ENCODE assay signal across 8 cellular contexts in the genomic region with DNA sequence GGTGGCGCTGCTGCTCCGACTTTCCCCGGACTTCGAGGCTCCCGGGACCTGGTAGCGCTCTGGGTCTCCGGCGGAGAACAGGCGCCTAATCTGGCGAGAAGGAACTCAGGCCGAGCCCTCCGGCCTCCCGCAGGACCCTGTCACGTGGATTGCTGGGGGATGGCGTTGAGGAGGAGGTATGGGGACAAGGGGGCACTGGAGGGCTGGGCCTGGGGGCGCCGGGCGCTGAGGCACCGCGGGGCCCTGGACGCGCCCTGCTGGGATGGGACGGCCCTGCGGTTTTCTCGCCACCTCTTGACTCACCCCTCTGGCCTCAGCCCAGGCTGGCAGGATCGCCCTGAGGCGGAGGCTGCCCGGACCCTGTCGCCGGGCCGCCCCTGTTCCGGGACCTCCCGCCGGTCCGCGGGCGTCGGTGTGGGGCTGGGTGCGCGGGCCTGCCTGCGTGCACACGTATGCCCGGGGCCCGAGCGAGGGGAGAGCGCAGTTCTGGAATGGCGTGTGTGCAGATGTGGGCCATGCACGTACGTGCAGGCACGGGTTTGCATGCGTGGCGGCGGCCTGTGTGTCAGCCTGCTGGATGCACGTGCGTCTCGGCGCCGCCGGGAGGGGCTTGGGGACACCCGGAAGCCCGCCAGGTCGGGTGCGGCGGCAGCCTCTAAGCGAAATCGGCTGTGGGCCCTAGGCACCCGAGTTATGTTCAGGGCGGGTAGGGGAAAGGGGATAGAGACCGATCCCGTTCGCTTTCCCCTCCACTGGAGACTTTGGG. TPM values are rescaled to one million over a fixed set of nuclear protein-coding genes. Genes with fewer than 3 reads are reported as not detected.
A peak's percentile ranks its signal among the peaks of the same experiment; 100 is the strongest.
DNase-seq lines count a peak whose midpoint lies in the region; ATAC-seq and TF ChIP-seq lines count a peak whose summit lies in the region.

No MANE protein-coding gene starts in this region.

- DNase-seq in DMS79 (lab: John Stamatoyannopoulos, UW): peak; percentile 0
- DNase-seq in T1000 (lab: John Stamatoyannopoulos, UW): peak; percentile 56
- peak; percentile 59 for DNase-seq in astrocyte of the spinal cord (ENCODE audit: low read depth, low spot score)
- peak; percentile 65 for DNase-seq in smooth muscle cell (lab: John Stamatoyannopoulos, UW; ENCODE audit: unreplicated experiment)
- DNase-seq in inferior parietal cortex (ENCODE audit: extremely low spot score): no peak

- no peaks in the 10 kb centered on the region for H3F3A ChIP-seq in smooth muscle cell (ENCODE audit: low read depth)

- peaks cover 56% of the 10 kb centered on the region for H3K79me2 ChIP-seq in smooth muscle cell (ENCODE audit: low read depth)

- TF ChIP-seq RAD21 in Ishikawa (IDR thresholded peaks at IDR 0.05; ENCODE audit: low read depth): peak; percentile 9; the same call in 1 of the 2 replicates

- TF ChIP-seq EP300 in Ishikawa (IDR thresholded peaks at IDR 0.05; ENCODE audit: borderline replicate concordance): no peak

- TF ChIP-seq CTCF in astrocyte of the spinal cord (IDR thresholded peaks at IDR 0.05; ENCODE audit: low read depth, low read length): no peak
- no peak for TF ChIP-seq CTCF in smooth muscle cell (IDR thresholded peaks at IDR 0.05; ENCODE audit: borderline replicate concordance, insufficient read depth, poor library complexity, severe bottlenecking)

- H3K36me3 ChIP-seq in iPS-15b (ENCODE audit: control insufficient read depth, insufficient read depth, low read length) (peaks cover 14% of the 10 kb centered on the region), smooth muscle cell (ENCODE audit: low read depth) (no peaks in the 10 kb centered on the region)

- H2AFZ ChIP-seq in smooth muscle cell (ENCODE audit: low read depth): peak overlapping the region; percentile 82

- peak overlapping the region; percentile 99 for H3K4me2 ChIP-seq in smooth muscle cell

- in situ Hi-C loops in astrocyte of the spinal cord (cut with HindIII; ENCODE audit: low sequenced_read_pairs): no loop called here

- peak overlapping the region; percentile 90 for H3K27ac ChIP-seq in smooth muscle cell (ENCODE audit: low read depth)

- peak; percentile 17 for ATAC-seq in GM21390 (IDR thresholded peaks at IDR 0.05; ENCODE audit: unreplicated experiment)

- no peaks in the 10 kb centered on the region for H3K9me3 ChIP-seq in iPS-15b (ENCODE audit: control insufficient read depth, insufficient read depth, low read length)
- H3K9me3 ChIP-seq in smooth muscle cell (replicated peaks; ENCODE audit: low read depth): no peaks in the 10 kb centered on the region

- peak overlapping the region; percentile 80 for H3K9ac ChIP-seq in iPS-15b (ENCODE audit: low read depth, low read length)
- peak overlapping the region; percentile 98 for H3K9ac ChIP-seq in smooth muscle cell (ENCODE audit: low read depth)

- H3K4me1 ChIP-seq in iPS-15b (ENCODE audit: control insufficient read depth, insufficient read depth, low read length) (peaks cover 10% of the 10 kb centered on the region), smooth muscle cell (ENCODE audit: low read depth) (peaks cover 18% of the 10 kb centered on the region)

- H3K27me3 ChIP-seq in iPS-15b (ENCODE audit: control insufficient read depth, insufficient read depth, low read length) (no peaks in the 10 kb centered on the region), smooth muscle cell (ENCODE audit: low read depth) (no peaks in the 10 kb centered on the region)

- H4K20me1 ChIP-seq in smooth muscle cell (ENCODE audit: low read depth): peaks cover 50% of the 10 kb centered on the region

- 2% methylated on average over 59 of the region's 71 CpGs for WGBS in smooth muscle cell (ENCODE audit: low lambda C conversion rate)

- H3K4me3 ChIP-seq in astrocyte of the spinal cord (ENCODE audit: low read depth, low read length): peak overlapping the region; percentile 79
- peak overlapping the region; percentile 81 for H3K4me3 ChIP-seq in iPS-15b (ENCODE audit: low read depth, low read length)
- H3K4me3 ChIP-seq in smooth muscle cell: peak overlapping the region; percentile 100

TF ChIP-seq in Ishikawa, 13 proteins besides CTCF, POLR2A, EP300 and RAD21:
- TF ChIP-seq, protein P1, sequence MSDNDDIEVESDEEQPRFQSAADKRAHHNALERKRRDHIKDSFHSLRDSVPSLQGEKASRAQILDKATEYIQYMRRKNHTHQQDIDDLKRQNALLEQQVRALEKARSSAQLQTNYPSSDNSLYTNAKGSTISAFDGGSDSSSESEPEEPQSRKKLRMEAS (IDR thresholded peaks at IDR 0.05): peak; percentile 93
- TF ChIP-seq TCF12 (IDR thresholded peaks at IDR 0.05; ENCODE audit: low read depth) (peak; percentile 79), NFIC (IDR thresholded peaks at IDR 0.05) (peak; percentile 79), FOXM1 (IDR thresholded peaks at IDR 0.05; ENCODE audit: borderline replicate concordance, low read depth) (0 out of 2 replicates have a peak, but pooled peaks have one; percentile 22), TAF1 (IDR thresholded peaks at IDR 0.05; ENCODE audit: low read depth) (no peak), EGR1 (IDR thresholded peaks at IDR 0.05) (no peak), TEAD4 (IDR thresholded peaks at IDR 0.05) (0 out of 2 replicates have a peak, but pooled peaks have one; percentile 3), CEBPB (IDR thresholded peaks at IDR 0.05) (no peak), ZBTB7A (IDR thresholded peaks at IDR 0.05; ENCODE audit: low read depth) (peak; percentile 93), CREB1 (IDR thresholded peaks at IDR 0.05; ENCODE audit: low read depth) (no peak), YY1 (IDR thresholded peaks at IDR 0.05; ENCODE audit: low read depth) (no peak)
- TF ChIP-seq, protein P2, sequence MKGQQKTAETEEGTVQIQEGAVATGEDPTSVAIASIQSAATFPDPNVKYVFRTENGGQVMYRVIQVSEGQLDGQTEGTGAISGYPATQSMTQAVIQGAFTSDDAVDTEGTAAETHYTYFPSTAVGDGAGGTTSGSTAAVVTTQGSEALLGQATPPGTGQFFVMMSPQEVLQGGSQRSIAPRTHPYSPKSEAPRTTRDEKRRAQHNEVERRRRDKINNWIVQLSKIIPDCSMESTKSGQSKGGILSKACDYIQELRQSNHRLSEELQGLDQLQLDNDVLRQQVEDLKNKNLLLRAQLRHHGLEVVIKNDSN (IDR thresholded peaks at IDR 0.05): peak; percentile 78
- TF ChIP-seq, protein P3, sequence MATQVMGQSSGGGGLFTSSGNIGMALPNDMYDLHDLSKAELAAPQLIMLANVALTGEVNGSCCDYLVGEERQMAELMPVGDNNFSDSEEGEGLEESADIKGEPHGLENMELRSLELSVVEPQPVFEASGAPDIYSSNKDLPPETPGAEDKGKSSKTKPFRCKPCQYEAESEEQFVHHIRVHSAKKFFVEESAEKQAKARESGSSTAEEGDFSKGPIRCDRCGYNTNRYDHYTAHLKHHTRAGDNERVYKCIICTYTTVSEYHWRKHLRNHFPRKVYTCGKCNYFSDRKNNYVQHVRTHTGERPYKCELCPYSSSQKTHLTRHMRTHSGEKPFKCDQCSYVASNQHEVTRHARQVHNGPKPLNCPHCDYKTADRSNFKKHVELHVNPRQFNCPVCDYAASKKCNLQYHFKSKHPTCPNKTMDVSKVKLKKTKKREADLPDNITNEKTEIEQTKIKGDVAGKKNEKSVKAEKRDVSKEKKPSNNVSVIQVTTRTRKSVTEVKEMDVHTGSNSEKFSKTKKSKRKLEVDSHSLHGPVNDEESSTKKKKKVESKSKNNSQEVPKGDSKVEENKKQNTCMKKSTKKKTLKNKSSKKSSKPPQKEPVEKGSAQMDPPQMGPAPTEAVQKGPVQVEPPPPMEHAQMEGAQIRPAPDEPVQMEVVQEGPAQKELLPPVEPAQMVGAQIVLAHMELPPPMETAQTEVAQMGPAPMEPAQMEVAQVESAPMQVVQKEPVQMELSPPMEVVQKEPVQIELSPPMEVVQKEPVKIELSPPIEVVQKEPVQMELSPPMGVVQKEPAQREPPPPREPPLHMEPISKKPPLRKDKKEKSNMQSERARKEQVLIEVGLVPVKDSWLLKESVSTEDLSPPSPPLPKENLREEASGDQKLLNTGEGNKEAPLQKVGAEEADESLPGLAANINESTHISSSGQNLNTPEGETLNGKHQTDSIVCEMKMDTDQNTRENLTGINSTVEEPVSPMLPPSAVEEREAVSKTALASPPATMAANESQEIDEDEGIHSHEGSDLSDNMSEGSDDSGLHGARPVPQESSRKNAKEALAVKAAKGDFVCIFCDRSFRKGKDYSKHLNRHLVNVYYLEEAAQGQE (IDR thresholded peaks at IDR 0.05; ENCODE audit: low read depth): 0 out of 2 replicates have a peak, but pooled peaks have one; percentile 6
TF ChIP-seq in Ishikawa: peak in this region for 8.

RNA-seq across cellular contexts. Expression of a gene that starts 0.8 kb away (rescaled TPM):
- 7.6 and 8.4 TPM in 2 replicates for total RNA-seq in smooth muscle cell
- polyA plus RNA-seq in smooth muscle cell: 9.3 and 9.7 TPM in 2 replicates

RNA-seq across cellular contexts. Expression of a gene that starts 55.7 kb away (rescaled TPM):
- total RNA-seq in smooth muscle cell: not detected in 2 replicates
- 0.52 TPM in 1 of 2 replicates, not detected in the other for polyA plus RNA-seq in smooth muscle cell
